Comparison of ENCODE assay signal across 25 cellular contexts in the genomic region with DNA sequence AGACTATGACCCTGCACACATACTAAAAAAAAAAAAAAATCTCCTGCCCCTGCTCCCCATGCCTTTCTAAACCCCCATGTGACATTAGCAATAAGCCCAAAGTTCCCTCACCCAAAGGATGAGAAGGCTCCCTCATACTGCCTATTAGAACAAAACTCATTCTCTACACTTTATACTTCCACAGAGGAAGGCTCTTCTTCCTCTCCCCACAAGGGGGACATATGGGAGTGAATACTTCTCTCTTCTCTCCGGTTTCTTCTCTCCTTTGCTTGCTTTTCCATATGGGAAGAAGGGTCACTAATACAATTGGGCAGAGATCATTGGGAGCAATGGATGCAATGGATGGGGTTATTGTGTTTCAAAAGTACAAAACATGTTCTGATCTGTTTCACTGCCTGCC. TPM values are rescaled to one million over a fixed set of nuclear protein-coding genes. Genes with fewer than 3 reads are reported as not detected.
"Had no signal": no experiment of that assay in that cellular context is flagged by ENCODE, and none has a peak within 500 bp of the region (broad histone marks: within the 10 kb centered on the region; RNA-seq: fewer than 3 reads in every experiment).

No MANE protein-coding gene starts in this region.

- H3K4me1 Mint-ChIP-seq: activated CD4-positive, alpha-beta T cell treated with anti-CD3 and anti-CD28 coated beads, Interleukin-2, amount 10 ng/mL, durations not matched to agents 24 days and 14 days; activated naive CD4-positive, alpha-beta T cell treated with anti-CD3 and anti-CD28 coated beads, Interleukin-2, amount 10 ng/mL, durations not matched to agents 7 days and 5 days; activated naive CD8-positive, alpha-beta T cell treated with anti-CD3 and anti-CD28 coated beads, Interleukin-2, amount 50 U/mL, for 24 hours; brain; naive B cell had no signal

- H3K27ac Mint-ChIP-seq: activated CD4-positive, alpha-beta T cell treated with anti-CD3 and anti-CD28 coated beads, Interleukin-2, amount 10 ng/mL, durations not matched to agents 24 days and 14 days; activated CD8-positive, alpha-beta T cell treated with anti-CD3 and anti-CD28 coated beads for 36 hours; activated naive CD4-positive, alpha-beta T cell treated with anti-CD3 and anti-CD28 coated beads, Interleukin-2, amount 10 ng/mL, durations not matched to agents 7 days and 5 days; activated naive CD8-positive, alpha-beta T cell treated with anti-CD3 and anti-CD28 coated beads, Interleukin-2, amount 50 U/mL, for 24 hours; brain; naive B cell; stimulated activated naive CD8-positive, alpha-beta T cell treated with anti-CD3 and anti-CD28 coated beads, Interleukin-15, Interleukin-2, amounts not matched to agents 100 ng/mL and 50 ng/mL, for 24 hours had no signal

- H3K4me3 ChIP-seq: gastroesophageal sphincter, heart left ventricle, left lung, mucosa of descending colon, ovary, right lobe of liver, tibial nerve, uterus had no signal

- H3K36me3 Mint-ChIP-seq: activated naive CD4-positive, alpha-beta T cell treated with anti-CD3 and anti-CD28 coated beads, Interleukin-2, amount 10 ng/mL, durations not matched to agents 7 days and 5 days; brain; naive B cell had no signal

- H3K4me3 Mint-ChIP-seq: activated CD4-positive, alpha-beta T cell treated with anti-CD3 and anti-CD28 coated beads, Interleukin-2, amount 10 ng/mL, durations not matched to agents 24 days and 14 days; activated CD8-positive, alpha-beta T cell treated with anti-CD3 and anti-CD28 coated beads for 36 hours; activated naive CD4-positive, alpha-beta T cell treated with anti-CD3 and anti-CD28 coated beads, Interleukin-2, amount 10 ng/mL, durations not matched to agents 7 days and 5 days; activated naive CD8-positive, alpha-beta T cell treated with anti-CD3 and anti-CD28 coated beads, Interleukin-2, amount 50 U/mL, for 24 hours; brain; naive B cell; stimulated activated naive CD8-positive, alpha-beta T cell treated with anti-CD3 and anti-CD28 coated beads, Interleukin-15, Interleukin-2, amounts not matched to agents 100 ng/mL and 50 ng/mL, for 24 hours had no signal

- H3K9me3 Mint-ChIP-seq: activated naive CD4-positive, alpha-beta T cell treated with anti-CD3 and anti-CD28 coated beads, Interleukin-2, amount 10 ng/mL, durations not matched to agents 7 days and 5 days had no signal

- ATAC-seq: activated CD8-positive, alpha-beta T cell treated with anti-CD3 and anti-CD28 coated beads for 36 hours; activated naive CD8-positive, alpha-beta T cell treated with anti-CD3 and anti-CD28 coated beads, Interleukin-2, amount 50 U/mL, for 24 hours; gastroesophageal sphincter; heart left ventricle; left lung; mucosa of descending colon; right lobe of liver had no signal

- DNase-seq: activated CD4-positive, alpha-beta T cell treated with anti-CD3 and anti-CD28 coated beads, Interleukin-2, amount 10 ng/mL, durations not matched to agents 24 days and 14 days; activated CD8-positive, alpha-beta T cell treated with anti-CD3 and anti-CD28 coated beads for 36 hours; activated naive CD4-positive, alpha-beta T cell treated with anti-CD3 and anti-CD28 coated beads, Interleukin-2, amount 10 ng/mL, durations not matched to agents 7 days and 5 days; activated naive CD8-positive, alpha-beta T cell treated with anti-CD3 and anti-CD28 coated beads, Interleukin-2, amount 50 U/mL, for 24 hours; activated T-cell treated with anti-CD3 and anti-CD28 coated beads, Interleukin-2, amount 50 U/mL, for 1 hour; anterior cingulate cortex; caudate nucleus; erythroblast; heart left ventricle; left lung; mucosa of descending colon; naive B cell; ovary; right lobe of liver; small intestine; stimulated activated CD4-positive, alpha-beta T cell treated with anti-CD3 and anti-CD28 coated beads, Interleukin-15, amount 100 ng/mL, for 24 hours; stimulated activated CD4-positive, alpha-beta T cell treated with anti-CD3 and anti-CD28 coated beads, Interleukin-2, amount 100 ng/mL, for 48 hours; T1000; uterus had no signal

RNA-seq across cellular contexts. Expression of a gene that starts 3.3 kb away (rescaled TPM):
- total RNA-seq: activated CD4-positive, alpha-beta T cell treated with anti-CD3 and anti-CD28 coated beads, Interleukin-2, amount 10 ng/mL, durations not matched to agents 24 days and 14 days; activated CD8-positive, alpha-beta T cell treated with anti-CD3 and anti-CD28 coated beads for 36 hours; gastroesophageal sphincter; heart left ventricle; kidney epithelial cell; left lung; lung microvascular endothelial cell; mucosa of descending colon; ovary; right lobe of liver; tibial nerve; uterus had no signal
- polyA plus RNA-seq: heart left ventricle, ovary, small intestine had no signal

RNA-seq across cellular contexts. Expression of a gene that starts 15.1 kb away (rescaled TPM):
- total RNA-seq: activated CD4-positive, alpha-beta T cell treated with anti-CD3 and anti-CD28 coated beads, Interleukin-2, amount 10 ng/mL, durations not matched to agents 24 days and 14 days; activated CD8-positive, alpha-beta T cell treated with anti-CD3 and anti-CD28 coated beads for 36 hours; gastroesophageal sphincter; heart left ventricle; kidney epithelial cell; left lung; lung microvascular endothelial cell; mucosa of descending colon; ovary; right lobe of liver; tibial nerve; uterus had no signal
- polyA plus RNA-seq: heart left ventricle, ovary, small intestine had no signal

RNA-seq across cellular contexts. Expression of a gene that starts 23.3 kb away (rescaled TPM):
- total RNA-seq: activated CD8-positive, alpha-beta T cell treated with anti-CD3 and anti-CD28 coated beads for 36 hours; gastroesophageal sphincter; kidney epithelial cell; left lung; lung microvascular endothelial cell; tibial nerve; uterus had no signal
- polyA plus RNA-seq: heart left ventricle, ovary, small intestine had no signal

RNA-seq across cellular contexts. Expression of a gene that starts 41.4 kb away (rescaled TPM):
- total RNA-seq: activated CD4-positive, alpha-beta T cell treated with anti-CD3 and anti-CD28 coated beads, Interleukin-2, amount 10 ng/mL, durations not matched to agents 24 days and 14 days; activated CD8-positive, alpha-beta T cell treated with anti-CD3 and anti-CD28 coated beads for 36 hours; gastroesophageal sphincter; heart left ventricle; kidney epithelial cell; left lung; lung microvascular endothelial cell; mucosa of descending colon; ovary; right lobe of liver; tibial nerve; uterus had no signal
- polyA plus RNA-seq: heart left ventricle, ovary, small intestine had no signal

RNA-seq across cellular contexts. Expression of a gene that starts 47.1 kb away (rescaled TPM):
- total RNA-seq: activated CD4-positive, alpha-beta T cell treated with anti-CD3 and anti-CD28 coated beads, Interleukin-2, amount 10 ng/mL, durations not matched to agents 24 days and 14 days; activated CD8-positive, alpha-beta T cell treated with anti-CD3 and anti-CD28 coated beads for 36 hours; kidney epithelial cell; lung microvascular endothelial cell; right lobe of liver; tibial nerve had no signal
- polyA plus RNA-seq: heart left ventricle, ovary, small intestine had no signal
